ENCODE assay signal across 22 cellular contexts in the genomic region with DNA sequence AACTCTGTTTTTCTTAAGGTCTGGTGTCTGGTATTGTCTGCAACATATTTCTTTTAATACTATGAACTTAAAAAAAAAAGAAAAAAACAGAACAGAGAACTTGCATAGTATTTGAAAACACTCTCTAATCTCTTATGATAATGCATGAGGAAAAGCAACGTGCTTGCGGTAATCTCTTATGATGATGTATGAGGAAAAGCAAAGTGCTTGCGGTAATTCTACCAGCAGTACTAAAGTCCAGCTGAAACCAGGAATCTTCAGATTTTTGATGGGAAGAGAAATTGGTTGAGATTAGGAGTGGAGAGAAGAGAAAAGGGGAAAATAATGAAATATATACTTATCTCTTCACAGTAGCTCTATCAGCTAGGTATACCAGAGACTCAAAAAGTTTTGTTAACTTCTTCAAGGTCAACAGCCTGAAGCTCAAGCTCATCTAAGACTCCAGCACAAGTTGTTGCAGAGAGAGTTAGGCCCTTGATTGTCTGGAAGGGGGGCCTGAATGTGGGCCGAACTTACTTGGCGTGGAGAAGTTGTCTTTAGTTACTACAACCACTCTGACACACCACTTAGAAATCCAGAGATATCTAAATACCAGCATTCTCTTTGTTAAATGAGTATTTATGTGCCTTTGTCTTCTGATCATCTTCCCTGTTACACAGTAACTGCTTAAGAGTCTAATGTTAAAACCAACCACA.
DNase-seq lines count a peak whose midpoint lies in the region; ATAC-seq, FAIRE-seq and TF ChIP-seq lines count a peak whose summit lies in the region.
"Had no signal": no experiment of that assay in that cellular context is flagged by ENCODE, and none has a peak within 500 bp of the region (broad histone marks: within the 10 kb centered on the region; RNA-seq: fewer than 3 reads in every experiment).

No MANE protein-coding gene starts in this region.

- H3K4me3 Mint-ChIP-seq in activated CD4-positive, alpha-beta memory T cell treated with anti-CD3 and anti-CD28 coated beads for 36 hours: no peak overlapping the region
- H3K4me3 Mint-ChIP-seq in WTC11: no peak overlapping the region
- H3K4me3 Mint-ChIP-seq: CD14-positive monocyte; CD4-positive, alpha-beta memory T cell; HFFc6 had no signal

- H2BK12ac ChIP-seq in trophoblast cell (ENCODE audit: low read length): no peak overlapping the region

- no peak overlapping the region for H3K18ac ChIP-seq in trophoblast cell (ENCODE audit: low read length)

- no peak overlapping the region for H3K4me3 ChIP-seq in K562
- no peak overlapping the region for H3K4me3 ChIP-seq in trophoblast cell (ENCODE audit: low read depth, low read length)
- H3K4me3 ChIP-seq in PC-9: no peak overlapping the region
- H3K4me3 ChIP-seq: A549, BLaER1, GM12878 had no signal

- no peaks in the 10 kb centered on the region for H3K9me2 ChIP-seq in PC-9 (ENCODE audit: insufficient read depth)

- H4K12ac ChIP-seq in trophoblast cell (ENCODE audit: low read depth, low read length): no peak overlapping the region

- TF ChIP-seq EP300 in K562 (IDR thresholded peaks at IDR 0.05; ENCODE audit: low read length): no peak

- H2BK5ac ChIP-seq in trophoblast cell (ENCODE audit: low read depth, low read length, poor library complexity): no peak overlapping the region

- no peaks in the 10 kb centered on the region for H3K27me3 Mint-ChIP-seq in activated CD4-positive, alpha-beta memory T cell treated with anti-CD3 and anti-CD28 coated beads for 36 hours
- H3K27me3 Mint-ChIP-seq in WTC11 (ENCODE audit: low read depth): no peaks in the 10 kb centered on the region
- H3K27me3 Mint-ChIP-seq: CD4-positive, alpha-beta memory T cell had no signal

- no peaks in the 10 kb centered on the region for H4K20me1 ChIP-seq in K562 (replicated peaks; ENCODE audit: control insufficient read depth, insufficient read depth, low read length)
- no peaks in the 10 kb centered on the region for H4K20me1 ChIP-seq in PC-9 (ENCODE audit: insufficient read depth)
- H4K20me1 ChIP-seq: BLaER1 had no signal

- POLR2A ChIA-PET in K562 (lab: Yijun Ruan, JAX): no interaction called here
- POLR2A ChIA-PET in activated CD4-positive, alpha-beta memory T cell treated with anti-CD3 and anti-CD28 coated beads for 36 hours (lab: Charles Lee): no interaction called here
- POLR2A ChIA-PET in WTC11 (lab: Charles Lee): no interaction called here
- POLR2A ChIA-PET in PC-9 (lab: Charles Lee; ENCODE audit: unreplicated experiment): no interaction called here

- H3K79me2 ChIP-seq in K562 (ENCODE audit: control insufficient read depth, insufficient read depth, low read length) (no peaks in the 10 kb centered on the region), trophoblast cell (ENCODE audit: control insufficient read depth, insufficient read depth, low read length, poor library complexity) (peaks cover 3% of the 10 kb centered on the region), PC-9 (ENCODE audit: low read depth) (no peaks in the 10 kb centered on the region)

- CTCF ChIA-PET in K562 (lab: Yijun Ruan, JAX; ENCODE audit: low intra/inter-chr PET ratio) (no interaction called here), WTC11 (lab: Charles Lee) (no interaction called here), PC-9 (lab: Charles Lee) (no interaction called here)
- CTCF ChIA-PET in activated CD4-positive, alpha-beta memory T cell treated with anti-CD3 and anti-CD28 coated beads for 36 hours (lab: Charles Lee): no interaction called here

- intact Hi-C loops in K562 (cut with micrococcal nuclease): no loop called here
- intact Hi-C loops in activated CD4-positive, alpha-beta memory T cell treated with anti-CD3 and anti-CD28 coated beads for 36 hours (cut with micrococcal nuclease): no loop called here
- intact Hi-C loops in PC-9 (cut with micrococcal nuclease; ENCODE audit: unreplicated experiment): no loop called here

- H3K9ac ChIP-seq in K562 (ENCODE audit: insufficient read depth in 1 of 2, low read depth in 2 of 2, low read length in 2 of 2) (no peak overlapping the region), trophoblast cell (ENCODE audit: low read length) (no peak overlapping the region)
- H3K9ac ChIP-seq: BLaER1 had no signal

- TF ChIP-seq CTCF in K562 (IDR thresholded peaks at IDR 0.05 in 2 of 3, conservative IDR thresholded peaks at IDR 0.05 in 1 of 3; ENCODE audit: insufficient read depth in 2 of 3, low read depth in 1 of 3, low read length in 3 of 3): no peak
- no peak for TF ChIP-seq CTCF in WTC11 (IDR thresholded peaks at IDR 0.05)
- TF ChIP-seq CTCF in PC-9 (conservative IDR thresholded peaks at IDR 0.05): no peak

- BruUV-seq in K562 (replicated peaks; lab: Mats Ljungman, UMichigan) (no TSS peak), PC-9 (replicated peaks; lab: Mats Ljungman, UMichigan) (no TSS peak)

- H3F3A ChIP-seq in PC-9 (ENCODE audit: insufficient read depth, low read depth): no peaks in the 10 kb centered on the region

- H3K4me2 ChIP-seq in K562 (ENCODE audit: insufficient read depth, low read length) (no peak overlapping the region), trophoblast cell (ENCODE audit: low read length) (no peak overlapping the region), PC-9 (no peak overlapping the region)
- H3K4me2 ChIP-seq: A549, BLaER1 had no signal

- peak overlapping the region; percentile 72 for H2BK120ac ChIP-seq in trophoblast cell (ENCODE audit: insufficient read depth, low read length, poor library complexity)

- H4K8ac ChIP-seq in trophoblast cell (ENCODE audit: low read depth, low read length): no peak overlapping the region

- H3K9me3 ChIP-seq in K562 (replicated peaks; ENCODE audit: control insufficient read depth, insufficient read depth, low read depth, low read length) (no peaks in the 10 kb centered on the region), trophoblast cell (ENCODE audit: insufficient read depth, low read depth, low read length) (no peaks in the 10 kb centered on the region), PC-9 (ENCODE audit: insufficient read depth, low read depth) (no peaks in the 10 kb centered on the region)
- H3K9me3 ChIP-seq: A549 had no signal

- H3K4me1 Mint-ChIP-seq in activated CD4-positive, alpha-beta memory T cell treated with anti-CD3 and anti-CD28 coated beads for 36 hours (ENCODE audit: low read depth): no peaks in the 10 kb centered on the region
- H3K4me1 Mint-ChIP-seq in WTC11: no peaks in the 10 kb centered on the region
- H3K4me1 Mint-ChIP-seq: CD14-positive monocyte; CD4-positive, alpha-beta memory T cell had no signal

- H3K27ac Mint-ChIP-seq in activated CD4-positive, alpha-beta memory T cell treated with anti-CD3 and anti-CD28 coated beads for 36 hours: no peak overlapping the region
- no peak overlapping the region for H3K27ac Mint-ChIP-seq in WTC11
- H3K27ac Mint-ChIP-seq: CD14-positive monocyte; CD4-positive, alpha-beta memory T cell; HFFc6 had no signal

- H3K36me3 Mint-ChIP-seq in activated CD4-positive, alpha-beta memory T cell treated with anti-CD3 and anti-CD28 coated beads for 36 hours: no peaks in the 10 kb centered on the region
- no peaks in the 10 kb centered on the region for H3K36me3 Mint-ChIP-seq in WTC11
- H3K36me3 Mint-ChIP-seq: CD14-positive monocyte; CD4-positive, alpha-beta memory T cell had no signal

- H3K4me1 ChIP-seq in K562 (replicated peaks in 1 of 2; ENCODE audit: control insufficient read depth in 2 of 2, insufficient read depth in 2 of 2, low read length in 2 of 2) (peaks cover 0 to 5% of the 10 kb centered on the region in 2 experiments; a peak in 2 of 5 replicates), trophoblast cell (ENCODE audit: control insufficient read depth in 1 of 2, insufficient read depth in 2 of 2, low read length in 2 of 2) (peaks cover 7% of the 10 kb centered on the region in 2 experiments), PC-9 (replicated peaks; ENCODE audit: insufficient read depth) (no peaks in the 10 kb centered on the region)
- H3K4me1 ChIP-seq: A549, BLaER1 had no signal

- H3K9me1 ChIP-seq in K562 (ENCODE audit: control insufficient read depth, insufficient read depth, low read length): no peaks in the 10 kb centered on the region

- H3K4ac ChIP-seq in trophoblast cell (ENCODE audit: low read depth, low read length): no peak overlapping the region

- no peak for FAIRE-seq in K562 (lab: Jason Lieb, UNC)
- FAIRE-seq: A549, GM12878, HepG2 had no signal

- peak overlapping the region; percentile 61 for H3K14ac ChIP-seq in trophoblast cell (ENCODE audit: low read length)

- H3K27ac ChIP-seq in K562 (ENCODE audit: extremely low read depth, low read depth, low read length) (no peak overlapping the region), trophoblast cell (ENCODE audit: low read depth, low read length) (no peak overlapping the region), PC-9 (no peak overlapping the region)
- H3K27ac ChIP-seq: 22Rv1, A549, BLaER1 had no signal

- 75% methylated on average over 5 of the region's 5 CpGs for WGBS in K562 (ENCODE audit: insufficient coverage, low coverage, missing lambda C conversion rate)
- no CpG with 5 or more reads among the region's 5 CpGs for WGBS in trophoblast cell (ENCODE audit: extremely low coverage, insufficient coverage, insufficient read length)

- DNase-seq in EH (ENCODE audit: low read depth) (peak; percentile 11), K562 (ENCODE audit: extremely low read depth in 1 of 4, low spot score in 3 of 4) (no peak), kidney glomerular epithelial cell (lab: John Stamatoyannopoulos, UW) (peak; percentile 10), trophoblast cell (no peak), COLO829 (ENCODE audit: low spot score) (no peak), WTC11 (ENCODE audit: low spot score) (no peak), PC-9 (no peak)
- DNase-seq in activated CD4-positive, alpha-beta memory T cell treated with anti-CD3 and anti-CD28 coated beads for 36 hours: no peak
- DNase-seq: Calu3; CD4-positive, alpha-beta memory T cell; DMS79 treated with DMSO at 0.1 percent for 48 hours; EL; GOT3; H7; HFFc6 had no signal

- H3K79me1 ChIP-seq in trophoblast cell (ENCODE audit: low read length): peaks cover 4% of the 10 kb centered on the region

- peak overlapping the region; percentile 47 for H4K91ac ChIP-seq in trophoblast cell (ENCODE audit: low read depth, low read length)

- H3K36me3 ChIP-seq in K562 (ENCODE audit: control insufficient read depth, insufficient read depth, low read length): no peaks in the 10 kb centered on the region
- no peaks in the 10 kb centered on the region for H3K36me3 ChIP-seq in trophoblast cell (ENCODE audit: control insufficient read depth in 1 of 2, insufficient read depth in 2 of 2, low read length in 2 of 2)
- no peaks in the 10 kb centered on the region for H3K36me3 ChIP-seq in PC-9 (ENCODE audit: low read depth)
- H3K36me3 ChIP-seq: BLaER1 had no signal

- in situ Hi-C loops in K562 (cut with MboI): no loop called here

- 0 out of 2 replicates have a peak overlapping the region, but pooled peaks have one; percentile 24 for H2AFZ ChIP-seq in K562 (ENCODE audit: low read depth, low read length)
- H2AFZ ChIP-seq in trophoblast cell (ENCODE audit: insufficient read depth, low read length, poor library complexity): no peak overlapping the region
- no peak overlapping the region for H2AFZ ChIP-seq in PC-9

- peaks cover 29% of the 10 kb centered on the region for H3K9me3 Mint-ChIP-seq in activated CD4-positive, alpha-beta memory T cell treated with anti-CD3 and anti-CD28 coated beads for 36 hours
- peaks cover 4% of the 10 kb centered on the region; the same call in 1 of the 2 replicates for H3K9me3 Mint-ChIP-seq in WTC11
- H3K9me3 Mint-ChIP-seq: HFFc6 had no signal

- H3K23ac ChIP-seq in trophoblast cell (ENCODE audit: low read length): no peak overlapping the region

- TF ChIP-seq POLR2A in K562 (conservative IDR thresholded peaks at IDR 0.05): no peak

- H3K27me3 ChIP-seq in K562 (ENCODE audit: control insufficient read depth in 2 of 2, insufficient read depth in 2 of 2, low read length in 2 of 2) (no peaks in the 10 kb centered on the region), trophoblast cell (ENCODE audit: insufficient read depth, low read length) (no peaks in the 10 kb centered on the region), PC-9 (ENCODE audit: insufficient read depth, low read depth) (no peaks in the 10 kb centered on the region)
- H3K27me3 ChIP-seq: BLaER1 had no signal

- ATAC-seq in K562 (no peak), WTC11 (no peak)
- ATAC-seq: A549, GM12878, HCT116, HepG2 had no signal

- TF ChIP-seq RAD21 in K562 (CRISPR knock-in tag; conservative IDR thresholded peaks at IDR 0.05 in 1 of 2, IDR thresholded peaks at IDR 0.05 in 1 of 2): no peak

- no peak overlapping the region for H2AK5ac ChIP-seq in trophoblast cell (ENCODE audit: low read length)

Comparison
In these comparisons a context has a peak if more than half of its experiments do, and no peak if none do; other contexts are left out.
1. DNase-seq: peak in EH (single experiment) and kidney glomerular epithelial cell (single experiment); none in K562 (0 of 4), trophoblast cell (0 of 2), activated CD4-positive, alpha-beta memory T cell treated with anti-CD3 and anti-CD28 coated beads for 36 hours (single experiment), COLO829 (single experiment), WTC11 (single experiment) and PC-9 (0 of 2).